In genomic region chr16:9499921-9500593, GRCh38 we compare ENCODE assay signal across 20 cellular contexts.
DNase-seq lines count a peak whose midpoint lies in the region; ATAC-seq and TF ChIP-seq lines count a peak whose summit lies in the region.
"Had no signal": no experiment of that assay in that cellular context is flagged by ENCODE, and none has a peak within 500 bp of the region (broad histone marks: within the 10 kb centered on the region; RNA-seq: fewer than 3 reads in every experiment).

No MANE protein-coding gene starts in this region.

- H3K36me3 Mint-ChIP-seq in nephron progenitor cell (ENCODE audit: low read depth): no peaks in the 10 kb centered on the region

- ATAC-seq in left ventricle myocardium superior (peak; percentile 64), HG03175 (IDR thresholded peaks at IDR 0.05; ENCODE audit: unreplicated experiment) (no peak), HG02852 (IDR thresholded peaks at IDR 0.05; ENCODE audit: unreplicated experiment) (no peak), HG02870 (IDR thresholded peaks at IDR 0.05; ENCODE audit: unreplicated experiment) (no peak)
- ATAC-seq: activated CD8-positive, alpha-beta T cell treated with anti-CD3 and anti-CD28 coated beads for 36 hours; activated naive CD8-positive, alpha-beta T cell treated with anti-CD3 and anti-CD28 coated beads, Interleukin-2, amount 50 U/mL, for 24 hours; Panc1; psoas muscle had no signal

- peak; percentile 70 for DNase-seq in DMS79 (lab: John Stamatoyannopoulos, UW)
- DNase-seq in NCI-H1694 treated with DMSO at 0.1 percent for 48 hours (lab: John Stamatoyannopoulos, UW): peak; percentile 28
- peak; percentile 36 for DNase-seq in left ventricle myocardium superior
- peak; percentile 31 for DNase-seq in nephron progenitor cell
- DNase-seq: activated CD4-positive, CD25-positive, alpha-beta regulatory T cell treated with anti-CD3 and anti-CD28 coated beads, Interleukin-2, amount 50 U/mL, for 72 hours; activated CD8-positive, alpha-beta T cell treated with anti-CD3 and anti-CD28 coated beads for 36 hours; activated gamma-delta T cell; activated naive CD8-positive, alpha-beta T cell treated with anti-CD3 and anti-CD28 coated beads, Interleukin-2, amount 50 U/mL, for 24 hours; activated T-cell treated with anti-CD3 and anti-CD28 coated beads for 4 hours; C1 segment of cervical spinal cord; Calu3; erythroblast; NK-92 treated with Interleukin-12 subunit alpha and Interleukin-12 subunit beta, amount 100 ng/mL, for 24 hours; psoas muscle; small intestine; stimulated activated CD4-positive, alpha-beta T cell treated with anti-CD3 and anti-CD28 coated beads, Interleukin-1b, Interleukin-23, amount 100 ng/mL, for 48 hours had no signal

- peaks cover 14% of the 10 kb centered on the region for H3K9me3 Mint-ChIP-seq in nephron progenitor cell
- H3K9me3 Mint-ChIP-seq: activated CD8-positive, alpha-beta T cell treated with anti-CD3 and anti-CD28 coated beads for 36 hours had no signal

- peak overlapping the region; percentile 27 for H3K27ac Mint-ChIP-seq in nephron progenitor cell
- H3K27ac Mint-ChIP-seq: activated CD8-positive, alpha-beta T cell treated with anti-CD3 and anti-CD28 coated beads for 36 hours; activated naive CD8-positive, alpha-beta T cell treated with anti-CD3 and anti-CD28 coated beads, Interleukin-2, amount 50 U/mL, for 24 hours had no signal

- H3K4me1 Mint-ChIP-seq in nephron progenitor cell: peaks cover 66% of the 10 kb centered on the region
- H3K4me1 Mint-ChIP-seq: activated naive CD8-positive, alpha-beta T cell treated with anti-CD3 and anti-CD28 coated beads, Interleukin-2, amount 50 U/mL, for 24 hours had no signal

- intact Hi-C loops in left ventricle myocardium superior (cut with micrococcal nuclease): no loop called here

- no peak for TF ChIP-seq CTCF in nephron progenitor cell (IDR thresholded peaks at IDR 0.05)

- H3K27me3 Mint-ChIP-seq in nephron progenitor cell (ENCODE audit: low read depth, poor library complexity): peaks cover 8% of the 10 kb centered on the region

- H3K4me3 Mint-ChIP-seq in nephron progenitor cell: peak overlapping the region; percentile 2
- H3K4me3 Mint-ChIP-seq: activated CD8-positive, alpha-beta T cell treated with anti-CD3 and anti-CD28 coated beads for 36 hours; activated naive CD8-positive, alpha-beta T cell treated with anti-CD3 and anti-CD28 coated beads, Interleukin-2, amount 50 U/mL, for 24 hours had no signal
